Comparison of ENCODE assay signal across 12 cellular contexts in genomic region chr5:133830911-133831310, GRCh38.
"Had no signal": no experiment of that assay in that cellular context is flagged by ENCODE, and none has a peak within 500 bp of the region (broad histone marks: within the 10 kb centered on the region; RNA-seq: fewer than 3 reads in every experiment).

No MANE protein-coding gene starts in this region.

- H3K27me3 ChIP-seq: brain microvascular endothelial cell had no signal

- H3K9ac ChIP-seq: parathyroid adenoma had no signal

- H3K9me3 Mint-ChIP-seq: neural crest cell had no signal

- H3K4me3 Mint-ChIP-seq: activated T-cell treated with anti-CD3 and anti-CD28 coated beads, Interleukin-2, amount 50 U/mL, for 4 hours; neural crest cell had no signal

- H3K36me3 ChIP-seq: brain microvascular endothelial cell had no signal

- H3K36me3 Mint-ChIP-seq: activated naive CD4-positive, alpha-beta T cell treated with anti-CD3 and anti-CD28 coated beads, Interleukin-2, amount 50 U/mL, for 72 hours had no signal

- H3K27ac ChIP-seq: brain microvascular endothelial cell, parathyroid adenoma had no signal

- DNase-seq: activated CD4-positive, alpha-beta T cell treated with anti-CD3 and anti-CD28 coated beads, Interleukin-2, amount 50 U/mL, for 1 hour; activated effector memory CD4-positive, alpha-beta T cell treated with anti-CD3 and anti-CD28 coated beads, Interleukin-2, amount 50 U/mL, for 16 hours; activated T-cell treated with anti-CD3 and anti-CD28 coated beads, Interleukin-2, amount 50 U/mL, for 4 hours; amniotic stem cell; cerebellar nuclear complex; erythroblast; hippocampal formation; stimulated activated CD4-positive, alpha-beta T cell treated with anti-CD3 and anti-CD28 coated beads, Interleukin-4, amount 100 ng/mL, for 1 hour had no signal

- ATAC-seq: activated naive CD4-positive, alpha-beta T cell treated with anti-CD3 and anti-CD28 coated beads, Interleukin-2, amount 50 U/mL, for 72 hours; activated T-cell treated with anti-CD3 and anti-CD28 coated beads, Interleukin-2, amount 50 U/mL, for 4 hours had no signal
